In the genomic region with DNA sequence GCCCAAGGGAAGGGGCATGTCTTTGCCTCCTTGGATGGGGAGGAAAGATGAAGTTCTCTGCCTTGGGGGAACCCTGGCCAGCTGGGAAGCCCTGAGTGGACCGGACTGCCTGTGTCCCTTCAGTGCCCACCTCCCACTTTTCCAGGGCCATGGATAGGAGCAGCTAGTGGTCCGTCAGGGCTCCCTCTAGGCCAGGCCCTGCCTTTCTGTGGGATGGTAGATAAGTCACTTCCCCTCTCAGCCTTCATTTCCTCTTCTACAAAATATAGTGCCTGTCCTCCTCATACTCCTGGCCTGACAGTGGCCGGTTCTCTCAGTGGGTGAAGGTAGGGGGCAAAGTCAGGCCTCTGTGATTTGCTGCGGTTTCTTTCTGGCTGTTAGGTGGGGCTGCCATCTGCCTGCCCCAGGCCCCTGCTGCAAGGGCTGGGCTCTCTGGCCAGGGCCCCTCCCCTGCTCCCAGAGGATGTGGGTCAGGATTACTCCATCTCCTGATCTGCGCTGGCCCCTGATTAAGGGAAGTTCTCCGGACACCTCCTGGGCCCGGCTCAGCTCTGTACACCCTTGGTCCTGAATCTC, we compare ENCODE assay signal across 8 cellular contexts. TPM values are rescaled to one million over a fixed set of nuclear protein-coding genes. Genes with fewer than 3 reads are reported as not detected.
DNase-seq lines count a peak whose midpoint lies in the region; ATAC-seq, FAIRE-seq and TF ChIP-seq lines count a peak whose summit lies in the region.

No MANE protein-coding gene starts in this region.

- H3K27me3 ChIP-seq in BJ (ENCODE audit: control insufficient read depth, insufficient read depth, low read length) (no peaks in the 10 kb centered on the region), KMS-11 (ENCODE audit: insufficient read depth, low read depth) (no peaks in the 10 kb centered on the region), hepatocyte (no peaks in the 10 kb centered on the region), small intestine (ENCODE audit: control insufficient read depth in 2 of 2, insufficient read depth in 2 of 2, low read length in 2 of 2) (no peaks in the 10 kb centered on the region)

- 61% methylated on average over 7 of the region's 7 CpGs for WGBS in hepatocyte (ENCODE audit: low lambda C conversion rate, missing lambda C conversion rate)
- 31 to 56% (median 56%) methylated on average over 7 of the region's 7 CpGs for WGBS in small intestine, 3 donors

- no peak for FAIRE-seq in small intestine (lab: Jason Lieb, UNC)

- no peaks in the 10 kb centered on the region for H3K27me3 Mint-ChIP-seq in activated naive CD8-positive, alpha-beta T cell

- H3K9me3 ChIP-seq in hepatocyte (ENCODE audit: low read depth) (no peaks in the 10 kb centered on the region), small intestine (ENCODE audit: control insufficient read depth, low read depth) (no peaks in the 10 kb centered on the region)

- peak overlapping the region; percentile 79 for H3K4me2 ChIP-seq in KMS-11
- H3K4me2 ChIP-seq in hepatocyte, result peak overlapping the region; percentile 94

- H3K27ac ChIP-seq in KMS-11 (peak overlapping the region; percentile 9; the same call in 1 of the 2 replicates), hepatocyte (peak overlapping the region; percentile 82), small intestine (ENCODE audit: low read depth in 1 of 2, low read length in 1 of 2) (peak overlapping the region in 1 of 2 donors; percentile 38)

- no peaks in the 10 kb centered on the region for H3K36me3 ChIP-seq in BJ (ENCODE audit: control insufficient read depth, insufficient read depth, low read length)
- H3K36me3 ChIP-seq in KMS-11 (ENCODE audit: insufficient read depth), result no peaks in the 10 kb centered on the region
- no peaks in the 10 kb centered on the region for H3K36me3 ChIP-seq in hepatocyte (replicated peaks; ENCODE audit: insufficient read depth, low read depth)
- no peaks in the 10 kb centered on the region for H3K36me3 ChIP-seq in small intestine (ENCODE audit: control insufficient read depth in 2 of 2, insufficient read depth in 2 of 2, low read length in 2 of 2)

- peaks cover 1% of the 10 kb centered on the region for H3K36me3 Mint-ChIP-seq in activated naive CD8-positive, alpha-beta T cell

- TF ChIP-seq CTCF in BJ (IDR thresholded peaks at IDR 0.05; ENCODE audit: insufficient read depth, low read depth, low read length), result no peak
- TF ChIP-seq CTCF in KMS-11 (conservative IDR thresholded peaks at IDR 0.05; ENCODE audit: low read depth, low read length), result no peak
- no peak for TF ChIP-seq CTCF in hepatocyte (IDR thresholded peaks at IDR 0.05; ENCODE audit: poor library complexity)

- peaks cover 66% of the 10 kb centered on the region for H3K4me1 Mint-ChIP-seq in activated naive CD8-positive, alpha-beta T cell (ENCODE audit: low read depth)

- POLR2A ChIA-PET in BJ (lab: Charles Lee), result interaction anchor here (0.7 kb wide), 1 partner anchor 12 kb away, joined by 6 read pairs; no protein-coding TSS in a partner anchor

- no peak overlapping the region for H2AFZ ChIP-seq in KMS-11 (ENCODE audit: low read depth)
- no peak overlapping the region for H2AFZ ChIP-seq in hepatocyte

- H4K20me1 ChIP-seq in KMS-11 (ENCODE audit: insufficient read depth), result no peaks in the 10 kb centered on the region
- H4K20me1 ChIP-seq in hepatocyte (ENCODE audit: insufficient read depth, poor library complexity, severe bottlenecking), result peaks cover 6% of the 10 kb centered on the region

- peaks cover 44% of the 10 kb centered on the region for H3K4me1 ChIP-seq in KMS-11 (ENCODE audit: low read depth, poor library complexity, severe bottlenecking)
- peaks cover 25% of the 10 kb centered on the region for H3K4me1 ChIP-seq in hepatocyte (ENCODE audit: insufficient read depth)
- H3K4me1 ChIP-seq in small intestine (ENCODE audit: control insufficient read depth in 2 of 2, insufficient read depth in 1 of 2, low read depth in 1 of 2, low read length in 1 of 2), result peaks cover 0 to 8% of the 10 kb centered on the region in 2 donors

- CTCF ChIA-PET in BJ (lab: Yijun Ruan, JAX), result interaction anchor here (0.6 to 2.7 kb wide), 3 partner anchors 8 to 137 kb away, joined by 3 to 10 read pairs (median 3); no protein-coding TSS in a partner anchor

- DNase-seq in BJ (ENCODE audit: low read depth) (no peak), hepatocyte (ENCODE audit: low spot score) (no peak), small intestine (no peak), NCI-H146 treated with DMSO at 0.1 percent for 48 hours (lab: John Stamatoyannopoulos, UW; ENCODE audit: unreplicated experiment) (no peak)

- H3K9me2 ChIP-seq in hepatocyte (replicated peaks; ENCODE audit: insufficient read depth), result no peaks in the 10 kb centered on the region

- peak overlapping the region; percentile 72; the same call in 1 of the 2 replicates for H3K9ac ChIP-seq in KMS-11

- no peak for ATAC-seq in HG03097 (IDR thresholded peaks at IDR 0.05; ENCODE audit: low FRiP score, unreplicated experiment)
- ATAC-seq in esophagus mucosa, result no peak

- H3K4me3 ChIP-seq in BJ (ENCODE audit: low read depth, low read length) (peak overlapping the region; percentile 93), KMS-11 (IDR thresholded peaks at IDR 0.05; ENCODE audit: insufficient read depth, low read depth, low read length) (no peak overlapping the region), hepatocyte (no peak overlapping the region), small intestine (ENCODE audit: low read depth in 1 of 2, low read length in 2 of 2) (peak overlapping the region; percentile 25 to 68)

- H3K9me3 Mint-ChIP-seq in activated naive CD8-positive, alpha-beta T cell (ENCODE audit: low read depth), result no peaks in the 10 kb centered on the region

- H3K27ac Mint-ChIP-seq in activated naive CD8-positive, alpha-beta T cell, result peak overlapping the region; percentile 89

- peak overlapping the region; percentile 92 for H3K4me3 Mint-ChIP-seq in activated naive CD8-positive, alpha-beta T cell

- H3K79me2 ChIP-seq in KMS-11 (ENCODE audit: insufficient read depth, low read depth) (peaks cover 12% of the 10 kb centered on the region; the same call in 1 of the 2 replicates), hepatocyte (peaks cover 59% of the 10 kb centered on the region)

RNA-seq across cellular contexts. Expression of a gene that starts 1.4 kb away (rescaled TPM):
- polyA plus RNA-seq in BJ (2011; rRNA removed) (24.7 and 33.6 TPM in 2 replicates), hepatocyte (15.1 and 19.7 TPM in 2 replicates), small intestine (10 to 100 TPM in 1 of 3 donors, 1 to 10 TPM in 2; 1.3 to 17.8 (median 9.2) TPM)
- 22.4 and 32.7 TPM in 2 replicates for polyA minus RNA-seq in BJ (2011; rRNA and poly(A)+ RNA removed)
- total RNA-seq in hepatocyte (12.4 and 12.7 TPM in 2 replicates), esophagus mucosa (3.9 TPM)

RNA-seq across cellular contexts. Expression of a gene that starts 17.6 kb away (rescaled TPM):
- polyA plus RNA-seq in BJ (2011; rRNA removed) (7.5 and 10.8 TPM in 2 replicates), hepatocyte (3.3 and 3.8 TPM in 2 replicates), small intestine (10 to 100 TPM in 1 of 3 donors, under 1 TPM in 2; 0.45 to 11.7 (median 0.81) TPM)
- polyA minus RNA-seq in BJ (2011; rRNA and poly(A)+ RNA removed), result 4.8 and 6.8 TPM in 2 replicates
- total RNA-seq in hepatocyte (0.76 and 1.5 TPM in 2 replicates), esophagus mucosa (6.3 TPM)

Comparison
In these comparisons a context has a peak if more than half of its experiments do, and no peak if none do; other contexts are left out.
1. H3K4me3 ChIP-seq: peak in BJ (single experiment) and small intestine (2 of 2); none in KMS-11 (single experiment) and hepatocyte (single experiment).